In genomic region chr6:142746524-142746923, GRCh38 we compare ENCODE assay signal across 8 cellular contexts.
A peak's percentile ranks its signal among the peaks of the same experiment; 100 is the strongest.
DNase-seq lines count a peak whose midpoint lies in the region; ATAC-seq, FAIRE-seq and TF ChIP-seq lines count a peak whose summit lies in the region.

No MANE protein-coding gene starts in this region.

- no peak for TF ChIP-seq CTCF in lower leg skin (IDR thresholded peaks at IDR 0.05)

- WGBS in small intestine, 3 donors: 83 to 94% (median 90%) methylated on average over 2 of the region's 2 CpGs
- 80 to 94% methylated on average over 2 of the region's 2 CpGs for WGBS in lower leg skin, 2 donors

- H3K4me3 Mint-ChIP-seq in activated CD4-positive, alpha-beta T cell treated with anti-CD3 and anti-CD28 coated beads for 36 hours: no peak overlapping the region

- CTCF ChIA-PET in activated CD4-positive, alpha-beta T cell treated with anti-CD3 and anti-CD28 coated beads for 36 hours (lab: Charles Lee): interaction anchor here (0.7 to 2.0 kb wide), 2 partner anchors 9 to 23 kb away, joined by 3 to 4 read pairs; no protein-coding TSS in a partner anchor

- H3K4me3 ChIP-seq in small intestine (ENCODE audit: low read depth in 1 of 2, low read length in 2 of 2): no peak overlapping the region
- H3K4me3 ChIP-seq in lower leg skin (ENCODE audit: low read depth, poor library complexity, severe bottlenecking): no peak overlapping the region

- no peak overlapping the region for H3K27ac Mint-ChIP-seq in activated CD4-positive, alpha-beta T cell treated with anti-CD3 and anti-CD28 coated beads for 36 hours

- no peaks in the 10 kb centered on the region for H3K36me3 ChIP-seq in small intestine (ENCODE audit: control insufficient read depth in 2 of 2, insufficient read depth in 2 of 2, low read length in 2 of 2)

- intact Hi-C loops in activated CD4-positive, alpha-beta T cell treated with anti-CD3 and anti-CD28 coated beads for 36 hours (cut with DNase I, micrococcal nuclease): no loop called here
- intact Hi-C loops in lower leg skin (cut with DNase I; ENCODE audit: low total_unique reads): no loop called here

- H3K9me3 Mint-ChIP-seq in activated CD4-positive, alpha-beta T cell treated with anti-CD3 and anti-CD28 coated beads for 36 hours (ENCODE audit: low read depth): no peaks in the 10 kb centered on the region

- TF ChIP-seq POLR2A in lower leg skin (IDR thresholded peaks at IDR 0.05): no peak

- peak; percentile 39 for DNase-seq in activated CD4-positive, alpha-beta T cell treated with anti-CD3 and anti-CD28 coated beads for 36 hours
- no peak for DNase-seq in activated CD4-positive, alpha-beta T cell treated with anti-CD3 and anti-CD28 coated beads for 1 hour
- peak; percentile 15 for DNase-seq in activated CD4-positive, alpha-beta T cell treated with anti-CD3 and anti-CD28 coated beads for 48 hours
- peak; percentile 60 for DNase-seq in globus pallidus (ENCODE audit: low spot score)
- peak; percentile 14 for DNase-seq in small intestine
- no peak for DNase-seq in lower leg skin (ENCODE audit: low spot score in 2 of 2)
- no peak for DNase-seq in 8988T

- POLR2A ChIA-PET in activated CD4-positive, alpha-beta T cell treated with anti-CD3 and anti-CD28 coated beads for 36 hours (lab: Charles Lee): no interaction called here

- no peaks in the 10 kb centered on the region for H3K4me1 ChIP-seq in small intestine (ENCODE audit: control insufficient read depth in 2 of 2, insufficient read depth in 1 of 2, low read depth in 1 of 2, low read length in 1 of 2)

- FAIRE-seq in small intestine (lab: Jason Lieb, UNC): no peak

- no peaks in the 10 kb centered on the region for H3K27me3 ChIP-seq in small intestine (ENCODE audit: control insufficient read depth in 2 of 2, insufficient read depth in 2 of 2, low read length in 2 of 2)

- no peaks in the 10 kb centered on the region for H3K9me3 ChIP-seq in small intestine (ENCODE audit: control insufficient read depth, low read depth)

- peaks cover 2% of the 10 kb centered on the region for H3K36me3 Mint-ChIP-seq in activated CD4-positive, alpha-beta T cell treated with anti-CD3 and anti-CD28 coated beads for 36 hours (ENCODE audit: low read depth)

- H3K27ac ChIP-seq in small intestine (ENCODE audit: low read depth in 1 of 2, low read length in 1 of 2): no peak overlapping the region

- ATAC-seq in activated CD4-positive, alpha-beta T cell treated with anti-CD3 and anti-CD28 coated beads for 36 hours: peak; percentile 64
- ATAC-seq in HG03135 (IDR thresholded peaks at IDR 0.05; ENCODE audit: unreplicated experiment): peak; percentile 75

- no peaks in the 10 kb centered on the region for H3K27me3 Mint-ChIP-seq in activated CD4-positive, alpha-beta T cell treated with anti-CD3 and anti-CD28 coated beads for 36 hours

- H3K4me1 Mint-ChIP-seq in activated CD4-positive, alpha-beta T cell treated with anti-CD3 and anti-CD28 coated beads for 36 hours: peaks cover 11% of the 10 kb centered on the region

Comparison
In these comparisons a context has a peak if more than half of its experiments do, and no peak if none do; other contexts are left out.
1. DNase-seq: peak in activated CD4-positive, alpha-beta T cell treated with anti-CD3 and anti-CD28 coated beads for 36 hours (single experiment), activated CD4-positive, alpha-beta T cell treated with anti-CD3 and anti-CD28 coated beads for 48 hours (single experiment), globus pallidus (single experiment) and small intestine (single experiment); none in activated CD4-positive, alpha-beta T cell treated with anti-CD3 and anti-CD28 coated beads for 1 hour (single experiment), lower leg skin (0 of 2) and 8988T (single experiment).